8 cellular contexts compared by ENCODE assay signal in the genomic region with DNA sequence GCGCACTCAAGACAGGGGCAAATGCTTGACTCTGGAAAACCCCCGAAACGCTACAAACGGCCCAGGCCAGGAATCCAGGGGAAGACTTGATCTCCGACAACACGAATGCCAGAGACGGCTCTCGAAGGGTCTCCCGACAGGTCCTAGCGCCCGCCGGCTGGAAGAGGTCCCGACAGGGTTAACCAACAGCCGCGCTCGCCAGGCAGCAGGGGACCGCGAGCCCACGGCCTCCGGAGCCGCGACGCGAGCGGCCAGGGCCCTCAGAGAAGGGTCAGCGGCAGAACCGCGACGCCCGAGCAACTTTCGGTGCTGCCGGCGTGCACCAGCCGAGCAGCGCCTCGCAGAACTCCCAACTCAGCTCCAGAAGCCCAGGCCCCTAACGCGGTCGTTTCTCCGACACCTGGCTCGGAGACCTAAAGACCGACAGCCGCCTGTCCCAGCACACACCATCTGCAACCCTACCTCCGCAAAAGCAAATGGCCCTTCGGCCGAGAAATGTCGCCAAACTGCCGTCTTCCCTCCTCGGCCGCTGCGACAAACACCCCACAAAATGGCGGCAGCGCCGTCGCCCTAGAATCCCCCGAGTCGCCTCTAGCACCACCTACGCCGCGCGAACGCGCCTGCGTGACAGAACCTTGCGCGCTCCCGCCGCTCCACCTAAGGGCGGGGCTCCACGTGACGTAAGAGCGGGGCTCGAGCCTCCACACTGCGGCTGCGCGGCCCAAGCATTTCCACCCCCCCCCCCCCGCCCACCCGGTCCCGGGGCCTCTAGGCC. TPM values are rescaled to one million over a fixed set of nuclear protein-coding genes. Genes with fewer than 3 reads are reported as not detected.
A peak's percentile ranks its signal among the peaks of the same experiment; 100 is the strongest.
DNase-seq lines count a peak whose midpoint lies in the region; ATAC-seq, FAIRE-seq and TF ChIP-seq lines count a peak whose summit lies in the region.

Gene CLK4 (minus strand): TSS at position 567 of the 775 bp plus-strand sequence. CDS start 3,634 bp downstream, outside the sequence.

- peaks cover 34% of the 10 kb centered on the region for H3K4me1 Mint-ChIP-seq in activated naive CD8-positive, alpha-beta T cell treated with anti-CD3 and anti-CD28 coated beads, Interleukin-2, amount 50 U/mL, for 24 hours

- H3K27me3 Mint-ChIP-seq in activated naive CD8-positive, alpha-beta T cell treated with anti-CD3 and anti-CD28 coated beads, Interleukin-2, amount 50 U/mL, for 24 hours: peaks cover 2% of the 10 kb centered on the region

- TF ChIP-seq EP300 in tibial nerve (IDR thresholded peaks at IDR 0.05): peak; percentile 66 to 94

- peak within 1 kb of the TSS; percentile 95 for H3K14ac ChIP-seq in trophoblast cell (ENCODE audit: low read length)

- no peaks in the 10 kb centered on the region for H3K9me3 Mint-ChIP-seq in activated naive CD8-positive, alpha-beta T cell treated with anti-CD3 and anti-CD28 coated beads, Interleukin-2, amount 50 U/mL, for 24 hours

- H2BK5ac ChIP-seq in trophoblast cell (ENCODE audit: low read depth, low read length, poor library complexity): peak within 1 kb of the TSS; percentile 86

- TF ChIP-seq CTCF in cardiac muscle cell (IDR thresholded peaks at IDR 0.05; ENCODE audit: low read depth, low read length) (no peak), tibial nerve (IDR thresholded peaks at IDR 0.05) (no peak)

- peak within 1 kb of the TSS; percentile 89 for H3K4me3 ChIP-seq in cardiac muscle cell
- H3K4me3 ChIP-seq in trophoblast cell (ENCODE audit: low read depth, low read length): peak within 1 kb of the TSS; percentile 98
- peak within 1 kb of the TSS; percentile 73 to 95 (median 82) for H3K4me3 ChIP-seq in tibial nerve

- peak within 1 kb of the TSS; percentile 89 for H2BK120ac ChIP-seq in trophoblast cell (ENCODE audit: insufficient read depth, low read length, poor library complexity)

- H2AFZ ChIP-seq in trophoblast cell (ENCODE audit: insufficient read depth, low read length, poor library complexity): peak within 1 kb of the TSS; percentile 90

- peak within 1 kb of the TSS; percentile 88 for H2AK5ac ChIP-seq in trophoblast cell (ENCODE audit: low read length)

- no peaks in the 10 kb centered on the region for H3K9me3 ChIP-seq in cardiac muscle cell (ENCODE audit: low read depth)
- no peaks in the 10 kb centered on the region for H3K9me3 ChIP-seq in trophoblast cell (ENCODE audit: insufficient read depth, low read depth, low read length)
- H3K9me3 ChIP-seq in tibial nerve: no peaks in the 10 kb centered on the region

- peak within 1 kb of the TSS; percentile 86 for H3K18ac ChIP-seq in trophoblast cell (ENCODE audit: low read length)

- peak within 1 kb of the TSS; percentile 90 for H3K4ac ChIP-seq in trophoblast cell (ENCODE audit: low read depth, low read length)

- peaks cover 19% of the 10 kb centered on the region for H3K36me3 Mint-ChIP-seq in activated naive CD8-positive, alpha-beta T cell treated with anti-CD3 and anti-CD28 coated beads, Interleukin-2, amount 50 U/mL, for 24 hours (ENCODE audit: low read depth)

- H4K8ac ChIP-seq in trophoblast cell (ENCODE audit: low read depth, low read length): peak within 1 kb of the TSS; percentile 94

- H3K4me1 ChIP-seq in cardiac muscle cell (ENCODE audit: low read depth) (peaks cover 8% of the 10 kb centered on the region), trophoblast cell (ENCODE audit: control insufficient read depth in 1 of 2, insufficient read depth in 2 of 2, low read length in 2 of 2) (peaks cover 0 to 5% of the 10 kb centered on the region in 2 experiments), tibial nerve (peaks cover 0 to 35% (median 27%) of the 10 kb centered on the region in 4 donors)

- H3K27me3 ChIP-seq in cardiac muscle cell: no peaks in the 10 kb centered on the region
- H3K27me3 ChIP-seq in trophoblast cell (ENCODE audit: insufficient read depth, low read length): no peaks in the 10 kb centered on the region
- H3K27me3 ChIP-seq in tibial nerve: no peaks in the 10 kb centered on the region

- FAIRE-seq in GM12891 (lab: Jason Lieb, UNC): peak; percentile 98

- TF ChIP-seq POLR2A in GM12891 (IDR thresholded peaks at IDR 0.05; ENCODE audit: low read depth, low read length) (peak; percentile 95), tibial nerve (IDR thresholded peaks at IDR 0.05) (peak; percentile 66 to 87)

- DNase-seq in GM12891 (ENCODE audit: insufficient read length, low spot score) (peak; percentile 90), NCI-H1436 (lab: John Stamatoyannopoulos, UW) (peak; percentile 79), SW480 (ENCODE audit: low spot score) (peak; percentile 92), cardiac muscle cell (ENCODE audit: low read depth in 1 of 2, low spot score in 1 of 2) (peak; percentile 97), trophoblast cell (peak; percentile 95 to 97), tibial nerve (ENCODE audit: low spot score in 2 of 2) (peak; percentile 92 to 94)
- DNase-seq in activated naive CD8-positive, alpha-beta T cell treated with anti-CD3 and anti-CD28 coated beads, Interleukin-2, amount 50 U/mL, for 24 hours: peak; percentile 97

- H2BK12ac ChIP-seq in trophoblast cell (ENCODE audit: low read length): peak within 1 kb of the TSS; percentile 57

- H3K27ac ChIP-seq in cardiac muscle cell (peak within 1 kb of the TSS; percentile 97), trophoblast cell (ENCODE audit: low read depth, low read length) (peak within 1 kb of the TSS; percentile 77), tibial nerve (peak within 1 kb of the TSS; percentile 87 to 98 (median 92))

- peaks cover 14% of the 10 kb centered on the region for H3K79me2 ChIP-seq in trophoblast cell (ENCODE audit: control insufficient read depth, insufficient read depth, low read length, poor library complexity)

- peaks cover 12% of the 10 kb centered on the region for H3K79me1 ChIP-seq in trophoblast cell (ENCODE audit: low read length)

- no CpG with 5 or more reads among the region's 79 CpGs for WGBS in trophoblast cell (ENCODE audit: extremely low coverage, insufficient coverage, insufficient read length)
- WGBS in tibial nerve, 2 donors: 0% methylated on average over 22 to 40 of the region's 79 CpGs

- peak within 1 kb of the TSS; percentile 94 for H3K4me3 Mint-ChIP-seq in activated naive CD8-positive, alpha-beta T cell treated with anti-CD3 and anti-CD28 coated beads, Interleukin-2, amount 50 U/mL, for 24 hours

- peak within 1 kb of the TSS; percentile 86 for H4K12ac ChIP-seq in trophoblast cell (ENCODE audit: low read depth, low read length)

- peak within 1 kb of the TSS; percentile 96 for H4K91ac ChIP-seq in trophoblast cell (ENCODE audit: low read depth, low read length)

- H3K9ac ChIP-seq in trophoblast cell (ENCODE audit: low read length): peak within 1 kb of the TSS; percentile 97

- peak within 1 kb of the TSS; percentile 89 for H3K4me2 ChIP-seq in trophoblast cell (ENCODE audit: low read length)

- H3K23ac ChIP-seq in trophoblast cell (ENCODE audit: low read length): no peak within 1 kb of the TSS

- peak; percentile 83 for ATAC-seq in HG02763 (IDR thresholded peaks at IDR 0.05; ENCODE audit: unreplicated experiment)
- ATAC-seq in activated naive CD8-positive, alpha-beta T cell treated with anti-CD3 and anti-CD28 coated beads, Interleukin-2, amount 50 U/mL, for 24 hours: peak; percentile 87

- H3K27ac Mint-ChIP-seq in activated naive CD8-positive, alpha-beta T cell treated with anti-CD3 and anti-CD28 coated beads, Interleukin-2, amount 50 U/mL, for 24 hours: peak within 1 kb of the TSS; percentile 96

- peaks cover 14% of the 10 kb centered on the region for H3K36me3 ChIP-seq in cardiac muscle cell
- H3K36me3 ChIP-seq in trophoblast cell (ENCODE audit: control insufficient read depth in 1 of 2, insufficient read depth in 2 of 2, low read length in 2 of 2): no peaks in the 10 kb centered on the region
- peaks cover 0 to 13% (median 0%) of the 10 kb centered on the region in 3 donors for H3K36me3 ChIP-seq in tibial nerve

TF ChIP-seq in GM12891, 5 proteins besides CTCF, POLR2A, EP300 and RAD21:
- TF ChIP-seq POU2F2 (IDR thresholded peaks at IDR 0.05; ENCODE audit: low read depth, low read length): peak; percentile 48; the same call in 1 of the 2 replicates
- TF ChIP-seq TAF1 (IDR thresholded peaks at IDR 0.05; ENCODE audit: low read depth, low read length): peak; percentile 86
- TF ChIP-seq POLR2AphosphoS5 (IDR thresholded peaks at IDR 0.05; ENCODE audit: low read depth, low read length): peak; percentile 94
- TF ChIP-seq PAX5 (IDR thresholded peaks at IDR 0.05; ENCODE audit: insufficient read depth, low read length, severe bottlenecking): no peak
- no peak for TF ChIP-seq SPI1 (IDR thresholded peaks at IDR 0.05; ENCODE audit: low read depth, low read length)
TF ChIP-seq in GM12891: peak in this region for 3.

RNA-seq across cellular contexts. Expression of gene CLK4, which starts in this region (rescaled TPM):
- 8.6 TPM for polyA plus RNA-seq in GM12891 (2012; ENCODE audit: low read depth, missing spikeins)
- total RNA-seq in cardiac muscle cell (24.9 and 35.2 TPM in 2 replicates), tibial nerve (10 to 100 TPM; 40.2 to 77.8 (median 46.6) TPM)
- 29.4 and 38.2 TPM in 2 replicates for polyA plus RNA-seq in cardiac muscle cell
- 9.8 and 10.2 TPM in 2 replicates for polyA plus RNA-seq in trophoblast cell (2013)

Comparison
In these comparisons a context has a peak if more than half of its experiments do, and no peak if none do; other contexts are left out.
1. Peak in every context shown above with its lines: DNase-seq, ATAC-seq, H3K4me3 ChIP-seq and H3K27ac ChIP-seq.